1 cellular context compared by ENCODE assay signal in the genomic region with DNA sequence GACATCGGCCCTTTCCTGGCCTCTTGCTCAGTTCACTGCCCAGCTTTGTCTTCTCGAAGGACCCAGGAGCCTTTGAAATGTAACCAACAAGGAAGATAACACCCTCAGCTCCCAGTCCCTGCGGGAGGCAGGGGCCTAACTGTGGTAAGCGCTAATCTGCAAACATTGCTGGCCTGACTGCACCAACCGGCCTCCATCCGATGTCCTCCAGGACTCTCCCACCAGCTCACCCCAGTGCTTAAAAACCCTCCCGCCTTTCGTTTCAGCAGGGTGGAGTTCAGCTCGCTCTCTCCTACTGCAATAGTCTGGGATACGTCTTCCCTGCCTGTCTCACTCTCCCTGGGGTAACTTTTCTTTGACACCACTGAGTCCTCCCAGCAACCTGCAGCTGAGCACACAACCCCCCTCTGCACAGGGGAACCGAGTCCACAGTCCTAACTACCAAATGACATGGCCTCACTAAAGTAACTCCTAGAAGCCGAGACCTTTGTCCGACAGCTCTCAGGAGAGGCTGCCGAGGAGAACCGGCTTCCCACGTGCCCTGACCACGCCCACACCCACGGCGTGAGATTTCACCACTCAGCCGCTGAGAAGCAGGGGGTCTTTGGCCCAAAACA.
TF ChIP-seq lines count a peak whose summit lies in the region.

No MANE protein-coding gene starts in this region.

TF ChIP-seq in HepG2, 621 proteins besides CTCF, POLR2A, EP300 and RAD21 (continued from another document):
- TF ChIP-seq SALL1 (CRISPR knock-in tag; IDR thresholded peaks at IDR 0.05) (peak; percentile 50), ZBTB7B (CRISPR knock-in tag; IDR thresholded peaks at IDR 0.05) (peak; percentile 53; the same call in 1 of the 2 replicates), SOX6 (IDR thresholded peaks at IDR 0.05) (no peak), SOX6 (CRISPR knock-in tag; IDR thresholded peaks at IDR 0.05) (0 out of 2 replicates have a peak, but pooled peaks have one; percentile 29), ZNF773 (CRISPR knock-in tag; IDR thresholded peaks at IDR 0.05; ENCODE audit: borderline replicate concordance) (no peak), ARNTL (CRISPR knock-in tag; IDR thresholded peaks at IDR 0.05) (0 out of 2 replicates have a peak, but pooled peaks have one; percentile 45), ZNF317 (CRISPR knock-in tag; IDR thresholded peaks at IDR 0.05) (peak; percentile 59; the same call in 1 of the 2 replicates), GATAD2A (CRISPR knock-in tag; IDR thresholded peaks at IDR 0.05) (peak; percentile 49; the same call in 1 of the 2 replicates), ZFY (CRISPR knock-in tag; IDR thresholded peaks at IDR 0.05) (0 out of 2 replicates have a peak, but pooled peaks have one; percentile 15), ZNF546 (CRISPR knock-in tag; conservative IDR thresholded peaks at IDR 0.05) (0 out of 2 replicates have a peak, but pooled peaks have one; percentile 23), HNF4G (IDR thresholded peaks at IDR 0.05; ENCODE audit: borderline replicate concordance, low read depth, low read length) (0 out of 2 replicates have a peak, but pooled peaks have one; percentile 38), HNF4G (CRISPR knock-in tag; IDR thresholded peaks at IDR 0.05; ENCODE audit: borderline replicate concordance, low read depth) (no peak), NONO (IDR thresholded peaks at IDR 0.05) (no peak), NONO (CRISPR knock-in tag; conservative IDR thresholded peaks at IDR 0.05) (peak; percentile 41; the same call in 1 of the 2 replicates), HOXA9 (CRISPR knock-in tag; IDR thresholded peaks at IDR 0.05; ENCODE audit: borderline replicate concordance) (0 out of 2 replicates have a peak, but pooled peaks have one; percentile 56), ARNT2 (CRISPR knock-in tag; IDR thresholded peaks at IDR 0.05; ENCODE audit: low read depth) (no peak), ZNF263 (CRISPR knock-in tag; IDR thresholded peaks at IDR 0.05) (peak; percentile 90), GATAD1 (CRISPR knock-in tag; IDR thresholded peaks at IDR 0.05) (0 out of 2 replicates have a peak, but pooled peaks have one; percentile 9), LCORL (IDR thresholded peaks at IDR 0.05) (no peak), LCORL (CRISPR knock-in tag; IDR thresholded peaks at IDR 0.05) (peak; percentile 50; the same call in 1 of the 2 replicates), ZBTB7A (CRISPR knock-in tag; IDR thresholded peaks at IDR 0.05) (0 out of 2 replicates have a peak, but pooled peaks have one; percentile 39), SAP130 (CRISPR knock-in tag; IDR thresholded peaks at IDR 0.05; ENCODE audit: low read depth) (peak; percentile 63; the same call in 1 of the 2 replicates), ELF3 (CRISPR knock-in tag; IDR thresholded peaks at IDR 0.05) (peak; percentile 15; the same call in 1 of the 2 replicates), ZFX (CRISPR knock-in tag; IDR thresholded peaks at IDR 0.05; ENCODE audit: low read depth) (peak; percentile 31; the same call in 1 of the 2 replicates), REPIN1 (CRISPR knock-in tag; IDR thresholded peaks at IDR 0.05; ENCODE audit: borderline replicate concordance, low read depth) (no peak)
- TF ChIP-seq, protein P1, sequence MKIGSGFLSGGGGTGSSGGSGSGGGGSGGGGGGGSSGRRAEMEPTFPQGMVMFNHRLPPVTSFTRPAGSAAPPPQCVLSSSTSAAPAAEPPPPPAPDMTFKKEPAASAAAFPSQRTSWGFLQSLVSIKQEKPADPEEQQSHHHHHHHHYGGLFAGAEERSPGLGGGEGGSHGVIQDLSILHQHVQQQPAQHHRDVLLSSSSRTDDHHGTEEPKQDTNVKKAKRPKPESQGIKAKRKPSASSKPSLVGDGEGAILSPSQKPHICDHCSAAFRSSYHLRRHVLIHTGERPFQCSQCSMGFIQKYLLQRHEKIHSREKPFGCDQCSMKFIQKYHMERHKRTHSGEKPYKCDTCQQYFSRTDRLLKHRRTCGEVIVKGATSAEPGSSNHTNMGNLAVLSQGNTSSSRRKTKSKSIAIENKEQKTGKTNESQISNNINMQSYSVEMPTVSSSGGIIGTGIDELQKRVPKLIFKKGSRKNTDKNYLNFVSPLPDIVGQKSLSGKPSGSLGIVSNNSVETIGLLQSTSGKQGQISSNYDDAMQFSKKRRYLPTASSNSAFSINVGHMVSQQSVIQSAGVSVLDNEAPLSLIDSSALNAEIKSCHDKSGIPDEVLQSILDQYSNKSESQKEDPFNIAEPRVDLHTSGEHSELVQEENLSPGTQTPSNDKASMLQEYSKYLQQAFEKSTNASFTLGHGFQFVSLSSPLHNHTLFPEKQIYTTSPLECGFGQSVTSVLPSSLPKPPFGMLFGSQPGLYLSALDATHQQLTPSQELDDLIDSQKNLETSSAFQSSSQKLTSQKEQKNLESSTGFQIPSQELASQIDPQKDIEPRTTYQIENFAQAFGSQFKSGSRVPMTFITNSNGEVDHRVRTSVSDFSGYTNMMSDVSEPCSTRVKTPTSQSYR (CRISPR knock-in tag; IDR thresholded peaks at IDR 0.05; ENCODE audit: borderline replicate concordance) = peak; percentile 40; the same call in 1 of the 2 replicates
- TF ChIP-seq, protein P2, sequence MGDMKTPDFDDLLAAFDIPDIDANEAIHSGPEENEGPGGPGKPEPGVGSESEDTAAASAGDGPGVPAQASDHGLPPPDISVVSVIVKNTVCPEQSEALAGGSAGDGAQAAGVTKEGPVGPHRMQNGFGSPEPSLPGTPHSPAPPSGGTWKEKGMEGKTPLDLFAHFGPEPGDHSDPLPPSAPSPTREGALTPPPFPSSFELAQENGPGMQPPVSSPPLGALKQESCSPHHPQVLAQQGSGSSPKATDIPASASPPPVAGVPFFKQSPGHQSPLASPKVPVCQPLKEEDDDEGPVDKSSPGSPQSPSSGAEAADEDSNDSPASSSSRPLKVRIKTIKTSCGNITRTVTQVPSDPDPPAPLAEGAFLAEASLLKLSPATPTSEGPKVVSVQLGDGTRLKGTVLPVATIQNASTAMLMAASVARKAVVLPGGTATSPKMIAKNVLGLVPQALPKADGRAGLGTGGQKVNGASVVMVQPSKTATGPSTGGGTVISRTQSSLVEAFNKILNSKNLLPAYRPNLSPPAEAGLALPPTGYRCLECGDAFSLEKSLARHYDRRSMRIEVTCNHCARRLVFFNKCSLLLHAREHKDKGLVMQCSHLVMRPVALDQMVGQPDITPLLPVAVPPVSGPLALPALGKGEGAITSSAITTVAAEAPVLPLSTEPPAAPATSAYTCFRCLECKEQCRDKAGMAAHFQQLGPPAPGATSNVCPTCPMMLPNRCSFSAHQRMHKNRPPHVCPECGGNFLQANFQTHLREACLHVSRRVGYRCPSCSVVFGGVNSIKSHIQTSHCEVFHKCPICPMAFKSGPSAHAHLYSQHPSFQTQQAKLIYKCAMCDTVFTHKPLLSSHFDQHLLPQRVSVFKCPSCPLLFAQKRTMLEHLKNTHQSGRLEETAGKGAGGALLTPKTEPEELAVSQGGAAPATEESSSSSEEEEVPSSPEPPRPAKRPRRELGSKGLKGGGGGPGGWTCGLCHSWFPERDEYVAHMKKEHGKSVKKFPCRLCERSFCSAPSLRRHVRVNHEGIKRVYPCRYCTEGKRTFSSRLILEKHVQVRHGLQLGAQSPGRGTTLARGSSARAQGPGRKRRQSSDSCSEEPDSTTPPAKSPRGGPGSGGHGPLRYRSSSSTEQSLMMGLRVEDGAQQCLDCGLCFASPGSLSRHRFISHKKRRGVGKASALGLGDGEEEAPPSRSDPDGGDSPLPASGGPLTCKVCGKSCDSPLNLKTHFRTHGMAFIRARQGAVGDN (CRISPR knock-in tag; IDR thresholded peaks at IDR 0.05) = peak; percentile 70
- TF ChIP-seq, protein P3, sequence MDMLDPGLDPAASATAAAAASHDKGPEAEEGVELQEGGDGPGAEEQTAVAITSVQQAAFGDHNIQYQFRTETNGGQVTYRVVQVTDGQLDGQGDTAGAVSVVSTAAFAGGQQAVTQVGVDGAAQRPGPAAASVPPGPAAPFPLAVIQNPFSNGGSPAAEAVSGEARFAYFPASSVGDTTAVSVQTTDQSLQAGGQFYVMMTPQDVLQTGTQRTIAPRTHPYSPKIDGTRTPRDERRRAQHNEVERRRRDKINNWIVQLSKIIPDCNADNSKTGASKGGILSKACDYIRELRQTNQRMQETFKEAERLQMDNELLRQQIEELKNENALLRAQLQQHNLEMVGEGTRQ (IDR thresholded peaks at IDR 0.05; ENCODE audit: low read depth, low read length) = no peak
- TF ChIP-seq, protein P3 (CRISPR knock-in tag; IDR thresholded peaks at IDR 0.05; ENCODE audit: borderline replicate concordance) = peak; percentile 31; the same call in 1 of the 2 replicates
- TF ChIP-seq, protein P4, sequence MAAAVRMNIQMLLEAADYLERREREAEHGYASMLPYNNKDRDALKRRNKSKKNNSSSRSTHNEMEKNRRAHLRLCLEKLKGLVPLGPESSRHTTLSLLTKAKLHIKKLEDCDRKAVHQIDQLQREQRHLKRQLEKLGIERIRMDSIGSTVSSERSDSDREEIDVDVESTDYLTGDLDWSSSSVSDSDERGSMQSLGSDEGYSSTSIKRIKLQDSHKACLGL (CRISPR knock-in tag; IDR thresholded peaks at IDR 0.05) = peak; percentile 42; the same call in 1 of the 2 replicates
- TF ChIP-seq, protein P5, sequence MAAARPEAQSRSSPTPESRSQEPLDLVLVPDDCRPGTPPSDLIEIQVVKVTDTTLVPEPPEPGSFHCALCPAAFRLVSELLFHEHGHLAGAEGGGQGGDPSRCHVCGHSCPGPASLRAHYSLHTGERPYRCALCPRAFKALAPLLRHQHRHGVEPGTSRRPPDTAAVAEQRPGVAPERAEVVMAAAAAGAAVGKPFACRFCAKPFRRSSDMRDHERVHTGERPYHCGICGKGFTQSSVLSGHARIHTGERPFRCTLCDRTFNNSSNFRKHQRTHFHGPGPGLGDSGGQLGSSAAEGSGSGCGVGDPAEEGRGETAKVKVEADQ (CRISPR knock-in tag; IDR thresholded peaks at IDR 0.05; ENCODE audit: borderline replicate concordance) = no peak
- TF ChIP-seq, protein P6, sequence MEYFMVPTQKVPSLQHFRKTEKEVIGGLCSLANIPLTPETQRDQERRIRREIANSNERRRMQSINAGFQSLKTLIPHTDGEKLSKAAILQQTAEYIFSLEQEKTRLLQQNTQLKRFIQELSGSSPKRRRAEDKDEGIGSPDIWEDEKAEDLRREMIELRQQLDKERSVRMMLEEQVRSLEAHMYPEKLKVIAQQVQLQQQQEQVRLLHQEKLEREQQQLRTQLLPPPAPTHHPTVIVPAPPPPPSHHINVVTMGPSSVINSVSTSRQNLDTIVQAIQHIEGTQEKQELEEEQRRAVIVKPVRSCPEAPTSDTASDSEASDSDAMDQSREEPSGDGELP (IDR thresholded peaks at IDR 0.05; ENCODE audit: borderline replicate concordance, low read depth) = peak; percentile 76; the same call in 1 of the 2 replicates
- TF ChIP-seq, protein P7, sequence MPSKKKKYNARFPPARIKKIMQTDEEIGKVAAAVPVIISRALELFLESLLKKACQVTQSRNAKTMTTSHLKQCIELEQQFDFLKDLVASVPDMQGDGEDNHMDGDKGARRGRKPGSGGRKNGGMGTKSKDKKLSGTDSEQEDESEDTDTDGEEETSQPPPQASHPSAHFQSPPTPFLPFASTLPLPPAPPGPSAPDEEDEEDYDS (CRISPR knock-in tag; IDR thresholded peaks at IDR 0.05) = 0 out of 2 replicates have a peak, but pooled peaks have one; percentile 28
- TF ChIP-seq, protein P8, sequence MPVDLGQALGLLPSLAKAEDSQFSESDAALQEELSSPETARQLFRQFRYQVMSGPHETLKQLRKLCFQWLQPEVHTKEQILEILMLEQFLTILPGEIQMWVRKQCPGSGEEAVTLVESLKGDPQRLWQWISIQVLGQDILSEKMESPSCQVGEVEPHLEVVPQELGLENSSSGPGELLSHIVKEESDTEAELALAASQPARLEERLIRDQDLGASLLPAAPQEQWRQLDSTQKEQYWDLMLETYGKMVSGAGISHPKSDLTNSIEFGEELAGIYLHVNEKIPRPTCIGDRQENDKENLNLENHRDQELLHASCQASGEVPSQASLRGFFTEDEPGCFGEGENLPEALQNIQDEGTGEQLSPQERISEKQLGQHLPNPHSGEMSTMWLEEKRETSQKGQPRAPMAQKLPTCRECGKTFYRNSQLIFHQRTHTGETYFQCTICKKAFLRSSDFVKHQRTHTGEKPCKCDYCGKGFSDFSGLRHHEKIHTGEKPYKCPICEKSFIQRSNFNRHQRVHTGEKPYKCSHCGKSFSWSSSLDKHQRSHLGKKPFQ (CRISPR knock-in tag; IDR thresholded peaks at IDR 0.05; ENCODE audit: insufficient replicate concordance) = no peak
- TF ChIP-seq, protein P9, sequence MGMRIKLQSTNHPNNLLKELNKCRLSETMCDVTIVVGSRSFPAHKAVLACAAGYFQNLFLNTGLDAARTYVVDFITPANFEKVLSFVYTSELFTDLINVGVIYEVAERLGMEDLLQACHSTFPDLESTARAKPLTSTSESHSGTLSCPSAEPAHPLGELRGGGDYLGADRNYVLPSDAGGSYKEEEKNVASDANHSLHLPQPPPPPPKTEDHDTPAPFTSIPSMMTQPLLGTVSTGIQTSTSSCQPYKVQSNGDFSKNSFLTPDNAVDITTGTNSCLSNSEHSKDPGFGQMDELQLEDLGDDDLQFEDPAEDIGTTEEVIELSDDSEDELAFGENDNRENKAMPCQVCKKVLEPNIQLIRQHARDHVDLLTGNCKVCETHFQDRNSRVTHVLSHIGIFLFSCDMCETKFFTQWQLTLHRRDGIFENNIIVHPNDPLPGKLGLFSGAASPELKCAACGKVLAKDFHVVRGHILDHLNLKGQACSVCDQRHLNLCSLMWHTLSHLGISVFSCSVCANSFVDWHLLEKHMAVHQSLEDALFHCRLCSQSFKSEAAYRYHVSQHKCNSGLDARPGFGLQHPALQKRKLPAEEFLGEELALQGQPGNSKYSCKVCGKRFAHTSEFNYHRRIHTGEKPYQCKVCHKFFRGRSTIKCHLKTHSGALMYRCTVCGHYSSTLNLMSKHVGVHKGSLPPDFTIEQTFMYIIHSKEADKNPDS (CRISPR knock-in tag; IDR thresholded peaks at IDR 0.05) = no peak
TF ChIP-seq in HepG2: peak in this region for 56.
